1 cellular context compared by ENCODE assay signal in the genomic region with DNA sequence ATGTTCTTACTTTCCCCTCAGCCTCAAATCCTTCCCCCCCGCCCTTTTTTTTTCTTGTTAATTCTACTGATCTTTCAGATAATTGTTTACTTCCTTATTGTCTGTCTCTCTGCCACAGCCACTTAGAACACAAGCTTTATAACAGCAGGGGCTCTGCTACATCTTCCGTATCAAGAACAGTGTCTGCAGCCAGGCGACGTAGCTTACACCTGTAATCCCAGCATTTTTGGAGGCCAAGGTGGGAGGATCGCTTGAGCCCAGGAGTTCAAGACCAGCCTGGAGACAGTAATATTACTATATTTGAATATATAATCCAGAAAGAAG.
TF ChIP-seq lines count a peak whose summit lies in the region.

No MANE protein-coding gene starts in this region.

TF ChIP-seq in SK-N-SH, 30 proteins besides CTCF, POLR2A, EP300 and RAD21:
- TF ChIP-seq FOXM1 (IDR thresholded peaks at IDR 0.05; ENCODE audit: low read depth) (no peak), FOSL2 (IDR thresholded peaks at IDR 0.05; ENCODE audit: borderline replicate concordance, low read depth) (no peak), EZH2phosphoT487 (IDR thresholded peaks at IDR 0.05; ENCODE audit: borderline replicate concordance, low read depth) (no peak), MXI1 (IDR thresholded peaks at IDR 0.05; ENCODE audit: low read depth, low read length) (no peak), FOXJ3 (CRISPR knock-in tag; IDR thresholded peaks at IDR 0.05) (no peak), TCF12 (IDR thresholded peaks at IDR 0.05) (no peak), TAF1 (IDR thresholded peaks at IDR 0.05; ENCODE audit: borderline replicate concordance, low read depth, low read length) (no peak), JUND (IDR thresholded peaks at IDR 0.05) (no peak), RCOR1 (IDR thresholded peaks at IDR 0.05; ENCODE audit: low read length) (no peak)
- TF ChIP-seq, protein P1, sequence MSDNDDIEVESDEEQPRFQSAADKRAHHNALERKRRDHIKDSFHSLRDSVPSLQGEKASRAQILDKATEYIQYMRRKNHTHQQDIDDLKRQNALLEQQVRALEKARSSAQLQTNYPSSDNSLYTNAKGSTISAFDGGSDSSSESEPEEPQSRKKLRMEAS (IDR thresholded peaks at IDR 0.05; ENCODE audit: low read depth), result no peak
- TF ChIP-seq, protein P2, sequence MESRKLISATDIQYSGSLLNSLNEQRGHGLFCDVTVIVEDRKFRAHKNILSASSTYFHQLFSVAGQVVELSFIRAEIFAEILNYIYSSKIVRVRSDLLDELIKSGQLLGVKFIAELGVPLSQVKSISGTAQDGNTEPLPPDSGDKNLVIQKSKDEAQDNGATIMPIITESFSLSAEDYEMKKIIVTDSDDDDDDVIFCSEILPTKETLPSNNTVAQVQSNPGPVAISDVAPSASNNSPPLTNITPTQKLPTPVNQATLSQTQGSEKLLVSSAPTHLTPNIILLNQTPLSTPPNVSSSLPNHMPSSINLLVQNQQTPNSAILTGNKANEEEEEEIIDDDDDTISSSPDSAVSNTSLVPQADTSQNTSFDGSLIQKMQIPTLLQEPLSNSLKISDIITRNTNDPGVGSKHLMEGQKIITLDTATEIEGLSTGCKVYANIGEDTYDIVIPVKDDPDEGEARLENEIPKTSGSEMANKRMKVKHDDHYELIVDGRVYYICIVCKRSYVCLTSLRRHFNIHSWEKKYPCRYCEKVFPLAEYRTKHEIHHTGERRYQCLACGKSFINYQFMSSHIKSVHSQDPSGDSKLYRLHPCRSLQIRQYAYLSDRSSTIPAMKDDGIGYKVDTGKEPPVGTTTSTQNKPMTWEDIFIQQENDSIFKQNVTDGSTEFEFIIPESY (IDR thresholded peaks at IDR 0.05; ENCODE audit: borderline replicate concordance, low read depth), result no peak
- TF ChIP-seq, protein P3, sequence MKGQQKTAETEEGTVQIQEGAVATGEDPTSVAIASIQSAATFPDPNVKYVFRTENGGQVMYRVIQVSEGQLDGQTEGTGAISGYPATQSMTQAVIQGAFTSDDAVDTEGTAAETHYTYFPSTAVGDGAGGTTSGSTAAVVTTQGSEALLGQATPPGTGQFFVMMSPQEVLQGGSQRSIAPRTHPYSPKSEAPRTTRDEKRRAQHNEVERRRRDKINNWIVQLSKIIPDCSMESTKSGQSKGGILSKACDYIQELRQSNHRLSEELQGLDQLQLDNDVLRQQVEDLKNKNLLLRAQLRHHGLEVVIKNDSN (IDR thresholded peaks at IDR 0.05; ENCODE audit: borderline replicate concordance, low read depth), result no peak
TF ChIP-seq in SK-N-SH: peak in this region for 0.
